In the genomic region with DNA sequence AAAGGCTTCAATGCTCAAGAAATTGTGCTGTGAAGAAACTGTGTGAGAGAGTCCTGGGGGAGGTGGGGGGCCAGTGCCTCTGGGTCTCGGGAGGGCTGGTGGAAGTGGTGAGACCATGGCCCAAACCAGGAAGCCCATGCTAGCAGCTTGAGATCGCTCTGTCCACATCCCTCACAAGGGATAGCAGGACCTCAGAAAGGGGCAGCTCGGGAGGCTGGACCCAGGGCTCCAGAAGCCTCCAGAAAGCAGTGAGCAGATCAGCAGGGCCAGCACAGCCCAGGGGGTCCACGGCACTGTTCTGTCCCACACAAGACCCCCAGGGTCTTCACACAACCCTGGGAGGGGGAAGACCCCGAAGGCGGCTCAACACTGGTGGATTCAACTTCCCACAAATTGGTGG, we compare ENCODE assay signal across 26 cellular contexts. TPM values are rescaled to one million over a fixed set of nuclear protein-coding genes. Genes with fewer than 3 reads are reported as not detected.
DNase-seq lines count a peak whose midpoint lies in the region; ATAC-seq and TF ChIP-seq lines count a peak whose summit lies in the region.
"Had no signal": no experiment of that assay in that cellular context is flagged by ENCODE, and none has a peak within 500 bp of the region (broad histone marks: within the 10 kb centered on the region; RNA-seq: fewer than 3 reads in every experiment).

No MANE protein-coding gene starts in this region.

- peaks cover 20% of the 10 kb centered on the region for H3K9me3 Mint-ChIP-seq in osteocyte (ENCODE audit: unreplicated experiment)
- peaks cover 11% of the 10 kb centered on the region for H3K9me3 Mint-ChIP-seq in type B pancreatic cell

- H3K27me3 Mint-ChIP-seq in osteocyte (ENCODE audit: unreplicated experiment) (no peaks in the 10 kb centered on the region), type B pancreatic cell (peaks cover 5% of the 10 kb centered on the region)

- H3K9me3 ChIP-seq in right atrium auricular region = peaks cover 0 to 19% of the 10 kb centered on the region in 2 donors
- H3K9me3 ChIP-seq: BE2C had no signal

- H3K4me3 Mint-ChIP-seq in osteocyte (ENCODE audit: unreplicated experiment) (no peak overlapping the region), type B pancreatic cell (no peak overlapping the region)
- H3K4me3 Mint-ChIP-seq: CD4-positive, alpha-beta memory T cell; CD4-positive, CD25-positive, alpha-beta regulatory T cell; CD8-positive, alpha-beta memory T cell had no signal

- H3K4me3 ChIP-seq in right atrium auricular region = no peak overlapping the region
- H3K4me3 ChIP-seq: BLaER1 had no signal

- H3K36me3 Mint-ChIP-seq in osteocyte (ENCODE audit: unreplicated experiment) (no peaks in the 10 kb centered on the region), type B pancreatic cell (no peaks in the 10 kb centered on the region)
- H3K36me3 Mint-ChIP-seq: CD14-positive monocyte; CD4-positive, alpha-beta memory T cell; CD4-positive, CD25-positive, alpha-beta regulatory T cell had no signal

- H3K27ac Mint-ChIP-seq in osteocyte (ENCODE audit: unreplicated experiment) (no peak overlapping the region), type B pancreatic cell (no peak overlapping the region)
- H3K27ac Mint-ChIP-seq: CD14-positive monocyte; CD4-positive, alpha-beta memory T cell; CD4-positive, CD25-positive, alpha-beta regulatory T cell; CD8-positive, alpha-beta memory T cell had no signal

- no peaks in the 10 kb centered on the region for H3K4me1 Mint-ChIP-seq in osteocyte (ENCODE audit: unreplicated experiment)
- no peaks in the 10 kb centered on the region for H3K4me1 Mint-ChIP-seq in type B pancreatic cell (ENCODE audit: unreplicated experiment)
- H3K4me1 Mint-ChIP-seq: CD14-positive monocyte; CD4-positive, alpha-beta memory T cell; CD4-positive, CD25-positive, alpha-beta regulatory T cell; CD8-positive, alpha-beta memory T cell had no signal

- no peaks in the 10 kb centered on the region for H3K27me3 ChIP-seq in right atrium auricular region
- H3K27me3 ChIP-seq: BE2C, BLaER1 had no signal

- H3K36me3 ChIP-seq in right atrium auricular region = no peaks in the 10 kb centered on the region
- H3K36me3 ChIP-seq: BE2C had no signal

- DNase-seq in right atrium auricular region (ENCODE audit: low spot score) (peak; percentile 34), left cardiac atrium (no peak), left lobe of liver (ENCODE audit: low spot score) (peak; percentile 7), osteocyte (ENCODE audit: extremely low spot score, unreplicated experiment) (peak; percentile 56), type B pancreatic cell (ENCODE audit: extremely low spot score, unreplicated experiment) (peak; percentile 40), HPDE6-E6E7 (ENCODE audit: extremely low spot score) (no peak), NCI-H748 treated with DMSO at 0.1 percent for 48 hours (lab: John Stamatoyannopoulos, UW) (no peak)
- DNase-seq: 8988T; ACHN; BE2C; C1 segment of cervical spinal cord; CD4-positive, alpha-beta memory T cell; CD4-positive, CD25-positive, alpha-beta regulatory T cell; CD8-positive, alpha-beta memory T cell; COR-L47; DMS 273 treated with DMSO at 0.1 percent for 48 hours; DMS153; DMS53; DMS79; DND-41; EL; GDM1 had no signal

- no peak overlapping the region for H3K27ac ChIP-seq in right atrium auricular region
- H3K27ac ChIP-seq: BLaER1 had no signal

- intact Hi-C loops in left cardiac atrium (cut with DNase I) = no loop called here

- ATAC-seq in left cardiac atrium = no peak
- no peak for ATAC-seq in left lobe of liver
- no peak for ATAC-seq in HG03108 (IDR thresholded peaks at IDR 0.05; ENCODE audit: unreplicated experiment)

- H3K4me1 ChIP-seq in right atrium auricular region = no peaks in the 10 kb centered on the region
- H3K4me1 ChIP-seq: BE2C had no signal

- TF ChIP-seq CTCF in right atrium auricular region (IDR thresholded peaks at IDR 0.05) (no peak), osteocyte (IDR thresholded peaks at IDR 0.05) (no peak), type B pancreatic cell (conservative IDR thresholded peaks at IDR 0.05) (no peak)

RNA-seq across cellular contexts. Expression of a gene that starts 24.1 kb away (rescaled TPM):
- total RNA-seq in right atrium auricular region (1 to 10 TPM; 5.9 to 6.7 TPM), left cardiac atrium (1 to 10 TPM; 2.5 to 5.2 TPM), left lobe of liver (0.23 TPM), osteocyte (0.30 and 0.76 TPM in 2 replicates), type B pancreatic cell (ENCODE audit: low replicate concordance) (0.94 and 1.9 TPM in 2 replicates)
- total RNA-seq: CD4-positive, alpha-beta memory T cell; CD4-positive, CD25-positive, alpha-beta regulatory T cell; CD8-positive, alpha-beta memory T cell; G401 had no signal

Comparison
In these comparisons a context has a peak if more than half of its experiments do, and no peak if none do; other contexts are left out.
1. DNase-seq: peak in right atrium auricular region (single experiment), left lobe of liver (single experiment), osteocyte (single experiment) and type B pancreatic cell (single experiment); none in left cardiac atrium (single experiment), HPDE6-E6E7 (single experiment) and NCI-H748 treated with DMSO at 0.1 percent for 48 hours (single experiment).